8 cellular contexts compared by ENCODE assay signal in the genomic region with DNA sequence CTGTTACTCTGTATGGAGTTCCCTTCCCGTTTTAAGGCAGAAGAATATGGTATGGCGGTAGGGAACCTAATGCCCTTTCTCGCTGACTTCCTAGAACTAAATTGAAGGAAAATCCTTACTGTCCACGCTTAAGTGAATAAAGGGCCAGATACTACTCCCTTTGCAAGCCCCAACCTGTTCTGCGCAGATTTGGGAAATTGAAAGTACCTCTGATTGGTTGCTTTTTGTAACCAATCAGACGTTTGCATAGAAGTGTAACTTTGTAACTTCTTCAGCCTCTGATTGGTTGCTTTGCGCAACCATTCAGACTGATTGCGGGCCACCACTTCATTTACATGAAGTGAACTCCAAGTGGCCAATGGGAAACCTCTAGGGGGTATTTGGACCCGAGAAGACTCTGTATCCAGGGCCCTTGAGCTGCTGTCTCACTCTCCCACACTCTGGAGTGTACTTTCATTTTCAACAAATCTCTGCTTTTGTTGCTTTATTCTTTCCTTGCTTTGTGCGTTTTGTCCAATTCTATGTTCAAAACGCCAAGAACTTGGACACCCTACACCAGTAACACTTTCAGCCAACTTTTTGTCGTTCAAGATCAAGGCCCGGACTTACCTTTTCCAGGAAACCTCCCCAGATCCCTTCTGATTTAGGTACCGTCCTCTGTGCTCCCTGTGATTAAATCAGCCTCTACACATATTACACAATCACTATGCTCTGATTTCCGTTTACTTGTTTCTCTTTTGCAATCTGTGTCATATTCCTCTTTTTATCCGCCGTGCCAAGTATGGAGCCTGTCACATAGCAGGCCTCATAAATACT. TPM values are rescaled to one million over a fixed set of nuclear protein-coding genes. Genes with fewer than 3 reads are reported as not detected.
DNase-seq lines count a peak whose midpoint lies in the region; ATAC-seq and TF ChIP-seq lines count a peak whose summit lies in the region.

No MANE protein-coding gene starts in this region.

- DNase-seq in CD4-positive, alpha-beta T cell, result no peak
- peak; percentile 25 for DNase-seq in NCI-H1048 (lab: John Stamatoyannopoulos, UW)
- DNase-seq in MCF 10A (ENCODE audit: unreplicated experiment), result peak; percentile 71
- no peak for DNase-seq in naive B cell
- no peak for DNase-seq in mucosa of gallbladder (ENCODE audit: low spot score)
- no peak for DNase-seq in hepatic stellate cell (ENCODE audit: low spot score)

- peak overlapping the region; percentile 86 for H3K27ac Mint-ChIP-seq in CD4-positive, alpha-beta T cell
- no peak overlapping the region for H3K27ac Mint-ChIP-seq in MCF 10A (ENCODE audit: low read depth, unreplicated experiment)
- peak overlapping the region in 4 of 6 donors; percentile 49 to 95 (median 80) for H3K27ac Mint-ChIP-seq in naive B cell

- no peak overlapping the region for H3K27ac ChIP-seq in CD4-positive, alpha-beta T cell (ENCODE audit: low read depth, low read length)

- TF ChIP-seq CTCF in CD4-positive, alpha-beta T cell (IDR thresholded peaks at IDR 0.05), result no peak
- no peak for TF ChIP-seq CTCF in MCF 10A (IDR thresholded peaks at IDR 0.05; ENCODE audit: unreplicated experiment)

- ATAC-seq in CD4-positive, alpha-beta T cell (ENCODE audit: poor library complexity), result no peak
- ATAC-seq in naive B cell (ENCODE audit: low read depth in 2 of 2), result no peak
- no peak for ATAC-seq in HG02852 (IDR thresholded peaks at IDR 0.05; ENCODE audit: unreplicated experiment)
- ATAC-seq in GM18858 (IDR thresholded peaks at IDR 0.05; ENCODE audit: unreplicated experiment), result no peak

- intact Hi-C loops in CD4-positive, alpha-beta T cell (cut with DNase I, micrococcal nuclease), result loop anchor here in 1 of 2 experiments (2.0 to 10.0 kb wide), 2 partner anchors 57 to 721 kb away; a partner anchor contains a TSS
- intact Hi-C loops in MCF 10A (cut with micrococcal nuclease), result no loop called here

- H3K36me3 Mint-ChIP-seq in CD4-positive, alpha-beta T cell (ENCODE audit: low read depth), result peaks cover 30% of the 10 kb centered on the region
- H3K36me3 Mint-ChIP-seq in MCF 10A (ENCODE audit: insufficient read depth, unreplicated experiment) (peaks cover 5% of the 10 kb centered on the region), naive B cell (peaks cover 0 to 9% of the 10 kb centered on the region in 2 donors)

- CTCF ChIA-PET in CD4-positive, alpha-beta T cell (lab: Charles Lee), result no interaction called here
- CTCF ChIA-PET in MCF 10A (lab: Yijun Ruan, JAX), result interaction anchor here (0.7 to 0.8 kb wide), 2 partner anchors 9 to 387 kb away, joined by 3 read pairs; no protein-coding TSS in a partner anchor

- TSS peak; percentile 67 for BruUV-seq in MCF 10A (replicated peaks; lab: Mats Ljungman, UMichigan)

- POLR2A ChIA-PET in CD4-positive, alpha-beta T cell (lab: Charles Lee), result interaction anchor here (1.6 to 2.0 kb wide), 2 partner anchors 11 to 56 kb away, joined by 3 to 8 read pairs; a partner anchor contains a TSS
- POLR2A ChIA-PET in MCF 10A (lab: Yijun Ruan, JAX), result interaction anchor here (0.5 to 8.0 kb wide), 28 partner anchors 9 to 713 kb away, joined by 3 to 98 read pairs (median 5); a partner anchor contains a TSS

- H3K9me3 Mint-ChIP-seq in CD4-positive, alpha-beta T cell, result no peaks in the 10 kb centered on the region
- H3K9me3 Mint-ChIP-seq in MCF 10A (ENCODE audit: unreplicated experiment), result no peaks in the 10 kb centered on the region
- H3K9me3 Mint-ChIP-seq in naive B cell, result peaks cover 0 to 2% (median 0%) of the 10 kb centered on the region in 7 donors

- no peaks in the 10 kb centered on the region for H3K27me3 ChIP-seq in CD4-positive, alpha-beta T cell (ENCODE audit: control insufficient read depth, insufficient read depth, low read length)

- no peaks in the 10 kb centered on the region for H3K27me3 Mint-ChIP-seq in CD4-positive, alpha-beta T cell
- H3K27me3 Mint-ChIP-seq in MCF 10A (ENCODE audit: insufficient read depth, unreplicated experiment) (no peaks in the 10 kb centered on the region), naive B cell (peaks cover 0 to 4% (median 0%) of the 10 kb centered on the region in 3 donors)

- peak overlapping the region; percentile 94 for H3K4me3 Mint-ChIP-seq in CD4-positive, alpha-beta T cell
- H3K4me3 Mint-ChIP-seq in MCF 10A (ENCODE audit: unreplicated experiment), result peak overlapping the region; percentile 81
- peak overlapping the region; percentile 92 to 98 (median 96) for H3K4me3 Mint-ChIP-seq in naive B cell

- peaks cover 47% of the 10 kb centered on the region for H3K4me1 Mint-ChIP-seq in CD4-positive, alpha-beta T cell (ENCODE audit: low read depth)
- H3K4me1 Mint-ChIP-seq in MCF 10A (ENCODE audit: insufficient read depth, unreplicated experiment), result peaks cover 24% of the 10 kb centered on the region
- peaks cover 27 to 33% (median 32%) of the 10 kb centered on the region in 3 donors for H3K4me1 Mint-ChIP-seq in naive B cell

- H3K9me3 ChIP-seq in CD4-positive, alpha-beta T cell (ENCODE audit: control insufficient read depth, low read length), result no peaks in the 10 kb centered on the region

RNA-seq across cellular contexts. Expression of a gene that starts 1.0 kb away (rescaled TPM):
- total RNA-seq in CD4-positive, alpha-beta T cell, result 10 to 100 TPM; 18.0 to 19.7 TPM
- total RNA-seq in MCF 10A (2022), result 101 and 117 TPM in 2 replicates
- 10 to 100 TPM in 4 of 6 donors, 1 to 10 TPM in 2; 6.9 to 16.7 (median 14.0) TPM for polyA plus RNA-seq in naive B cell (ENCODE audit: low read depth in 6 of 6)
- total RNA-seq in mucosa of gallbladder, result 64.3 TPM

RNA-seq across cellular contexts. Expression of a gene that starts 47.4 kb away (rescaled TPM):
- total RNA-seq in CD4-positive, alpha-beta T cell, result under 1 TPM; 0.19 to 0.22 TPM
- total RNA-seq in MCF 10A (2022) (0.72 and 0.81 TPM in 2 replicates), mucosa of gallbladder (0.12 TPM)
- under 1 TPM in 1 of 6 donors, not detected in 5; 0.08 TPM for polyA plus RNA-seq in naive B cell (ENCODE audit: low read depth in 6 of 6)

RNA-seq across cellular contexts. Expression of a gene that starts 56.1 kb away (rescaled TPM):
- total RNA-seq in CD4-positive, alpha-beta T cell, result 10 to 100 TPM; 18.2 to 20.4 TPM
- total RNA-seq in MCF 10A (2022) (58.5 and 64.9 TPM in 2 replicates), mucosa of gallbladder (51.9 TPM)
- 10 to 100 TPM; 35.3 to 48.6 (median 41.5) TPM for polyA plus RNA-seq in naive B cell (ENCODE audit: low read depth in 6 of 6)

Comparison
In these comparisons a context has a peak if more than half of its experiments do, and no peak if none do; other contexts are left out.
1. DNase-seq: peak in NCI-H1048 (single experiment) and MCF 10A (single experiment); none in CD4-positive, alpha-beta T cell (0 of 10), naive B cell (single experiment), mucosa of gallbladder (single experiment) and hepatic stellate cell (single experiment).
2. Peak in every context shown above with its lines, with median percentiles within 50 percentile points of each other: H3K4me3 Mint-ChIP-seq.